Comparison of ENCODE assay signal across 8 cellular contexts in the genomic region with DNA sequence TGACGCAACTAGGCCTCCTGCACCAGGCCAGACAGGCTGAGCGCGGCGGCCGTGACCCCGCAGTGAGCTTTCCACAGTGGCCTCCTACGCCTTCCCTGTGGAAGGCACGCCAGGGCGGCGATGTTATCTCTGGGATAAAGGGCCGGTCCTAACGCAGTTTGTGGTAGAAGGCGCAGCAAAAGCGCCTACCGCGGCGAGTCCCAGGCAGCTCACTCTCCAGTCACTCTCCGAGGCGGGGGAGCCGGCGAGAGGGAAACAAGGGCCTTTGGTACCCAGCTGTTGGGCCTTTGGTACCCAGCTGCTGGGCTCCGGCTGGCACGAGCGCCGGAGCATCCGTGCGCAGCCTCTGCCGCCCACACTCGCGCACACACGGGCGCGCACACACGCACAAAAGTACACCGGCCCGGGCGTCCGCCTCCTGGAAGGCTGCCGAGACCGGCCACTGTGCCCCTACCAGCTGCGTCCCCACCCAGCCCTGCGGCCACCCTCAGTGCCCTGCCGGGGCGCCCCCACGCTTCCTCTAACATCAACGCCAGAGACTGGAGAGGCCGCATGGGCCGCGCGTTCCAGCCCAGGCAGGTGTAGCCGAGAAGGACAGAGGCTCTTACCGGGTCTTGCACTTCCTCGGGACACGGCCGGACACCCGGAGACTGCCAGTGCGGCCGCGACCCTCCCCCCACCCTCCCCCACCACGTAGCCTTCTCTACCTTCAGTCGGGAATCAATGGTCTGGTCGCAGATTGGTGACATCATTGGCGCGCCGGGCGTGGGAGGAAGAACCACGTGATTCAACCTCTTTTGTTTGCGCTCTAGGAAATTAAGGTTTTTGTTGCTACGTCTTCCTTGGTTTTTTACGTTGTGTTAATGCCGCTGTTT. TPM values are rescaled to one million over a fixed set of nuclear protein-coding genes. Genes with fewer than 3 reads are reported as not detected.
A peak's percentile ranks its signal among the peaks of the same experiment; 100 is the strongest.
DNase-seq lines count a peak whose midpoint lies in the region; ATAC-seq and TF ChIP-seq lines count a peak whose summit lies in the region.

No MANE protein-coding gene starts in this region.

- intact Hi-C loops in spleen (cut with DNase I; ENCODE audit: low total_unique reads), result no loop called here

- 0 to 1% (median 1%) methylated on average over 39 to 71 of the region's 71 CpGs for WGBS in spleen, 5 donors

- TF ChIP-seq POLR2A in GM15510 (IDR thresholded peaks at IDR 0.05; ENCODE audit: borderline replicate concordance, extremely low read depth, insufficient read length), result peak; percentile 55
- no peak for TF ChIP-seq POLR2A in spleen (IDR thresholded peaks at IDR 0.05)

- peak; percentile 57 for ATAC-seq in HG03135 (IDR thresholded peaks at IDR 0.05; ENCODE audit: unreplicated experiment)
- peak; percentile 70 to 75 for ATAC-seq in activated CD4-positive, CD25-positive, alpha-beta regulatory T cell treated with anti-CD3 and anti-CD28 coated beads, Interleukin-2, amount 50 U/mL, for 24 hours
- no peak for ATAC-seq in GM19351 (IDR thresholded peaks at IDR 0.05; ENCODE audit: unreplicated experiment)

- peaks cover 10 to 59% (median 38%) of the 10 kb centered on the region in 6 donors for H3K4me1 ChIP-seq in spleen

- TF ChIP-seq CTCF in spleen (IDR thresholded peaks at IDR 0.05 in 8 of 11, conservative IDR thresholded peaks at IDR 0.05 in 3 of 11), result peak in 2 of 11 experiments; percentile 6 to 8

- H3K27me3 ChIP-seq in spleen (replicated peaks in 1 of 7), result no peaks in the 10 kb centered on the region

- H3K4me3 ChIP-seq in spleen, result peak overlapping the region; percentile 88 to 99 (median 98)

- H3K27ac ChIP-seq in spleen, result peak overlapping the region; percentile 91 to 97 (median 94)

- peaks cover 0 to 14% (median 12%) of the 10 kb centered on the region in 8 donors for H3K9me3 ChIP-seq in spleen

- DNase-seq in NCI-H345 treated with DMSO at 0.1 percent for 48 hours (lab: John Stamatoyannopoulos, UW; ENCODE audit: unreplicated experiment) (peak; percentile 95), islet precursor cell (peak; percentile 93), spleen (peak; percentile 94)
- DNase-seq in central memory CD4-positive, alpha-beta T cell, result peak; percentile 85

- peaks cover 0 to 8% (median 0%) of the 10 kb centered on the region in 6 donors for H3K36me3 ChIP-seq in spleen

RNA-seq across cellular contexts. Expression of a gene that starts 19.5 kb away (rescaled TPM):
- 100 to 1,000 TPM; 218 to 249 (median 229) TPM for total RNA-seq in spleen
- 10 to 100 TPM; 25.6 to 61.3 (median 29.4) TPM for polyA plus RNA-seq in spleen

RNA-seq across cellular contexts. Expression of a gene that starts 59.9 kb away (rescaled TPM):
- total RNA-seq in spleen, result under 1 TPM in 2 of 7 donors, not detected in 5; 0.18 to 0.32 TPM
- polyA plus RNA-seq in spleen, result under 1 TPM in 1 of 3 donors, not detected in 2; 0.03 TPM
